ENCODE assay signal across 9 cellular contexts in genomic region chr13:28099396-28100148, GRCh38. TPM values are rescaled to one million over a fixed set of nuclear protein-coding genes. Genes with fewer than 3 reads are reported as not detected.
A peak's percentile ranks its signal among the peaks of the same experiment; 100 is the strongest.
DNase-seq lines count a peak whose midpoint lies in the region; ATAC-seq, FAIRE-seq and TF ChIP-seq lines count a peak whose summit lies in the region.
"Had no signal": no experiment of that assay in that cellular context is flagged by ENCODE, and none has a peak within 500 bp of the region (broad histone marks: within the 10 kb centered on the region; RNA-seq: fewer than 3 reads in every experiment).

No MANE protein-coding gene starts in this region.

- H3K4me2 ChIP-seq in HepG2 (ENCODE audit: low read depth, low read length), result peak overlapping the region; percentile 53

- no peak overlapping the region for H3K27ac Mint-ChIP-seq in activated T-cell treated with anti-CD3 and anti-CD28 coated beads, Interleukin-2, amount 50 U/mL, for 24 hours
- H3K27ac Mint-ChIP-seq in activated T-helper 2 cell treated with anti-CD3 and anti-CD28 coated beads, Interferon-gamma antibody, Interleukin-2, Interleukin-4, amounts not matched to agents 10 μg/mL and 5 μg/mL and 100 μg/mL, durations not matched to agents 14 hours and 24 hours and 36 hours, result no peak overlapping the region

- TF ChIP-seq CTCF in HepG2 (CRISPR knock-in tag; IDR thresholded peaks at IDR 0.05) (no peak), testis (IDR thresholded peaks at IDR 0.05) (no peak), adrenal gland (IDR thresholded peaks at IDR 0.05) (no peak)

- no peaks in the 10 kb centered on the region for H3K9me3 ChIP-seq in HepG2 (ENCODE audit: low read length)
- H3K9me3 ChIP-seq in testis, result no peaks in the 10 kb centered on the region
- no peaks in the 10 kb centered on the region for H3K9me3 ChIP-seq in adrenal gland (replicated peaks in 1 of 3)

- TF ChIP-seq POLR2A in HepG2 (IDR thresholded peaks at IDR 0.05; ENCODE audit: insufficient read depth in 1 of 2, low read depth in 2 of 2, low read length in 2 of 2), result no peak
- no peak for TF ChIP-seq POLR2A in testis (IDR thresholded peaks at IDR 0.05)
- no peak for TF ChIP-seq POLR2A in adrenal gland (IDR thresholded peaks at IDR 0.05)

- H2AFZ ChIP-seq in HepG2 (ENCODE audit: low read length), result no peak overlapping the region

- no peaks in the 10 kb centered on the region for H3K9me3 Mint-ChIP-seq in activated T-cell treated with anti-CD3 and anti-CD28 coated beads, Interleukin-2, amount 50 U/mL, for 24 hours
- no peaks in the 10 kb centered on the region for H3K9me3 Mint-ChIP-seq in activated T-helper 2 cell treated with anti-CD3 and anti-CD28 coated beads, Interferon-gamma antibody, Interleukin-2, Interleukin-4, amounts not matched to agents 10 μg/mL and 5 μg/mL and 100 μg/mL, durations not matched to agents 14 hours and 24 hours and 36 hours

- FAIRE-seq in HepG2 (lab: Jason Lieb, UNC), result no peak
- FAIRE-seq: colon had no signal

- TF ChIP-seq EP300 in HepG2 (IDR thresholded peaks at IDR 0.05; ENCODE audit: low read depth in 2 of 2, low read length in 2 of 2) (no peak), HepG2 (CRISPR knock-in tag; IDR thresholded peaks at IDR 0.05; ENCODE audit: borderline replicate concordance) (no peak)

- no peak overlapping the region for H3K9ac ChIP-seq in HepG2 (ENCODE audit: insufficient read depth, low read depth, low read length)

- no peaks in the 10 kb centered on the region; the same call in 1 of the 2 replicates for H3K4me1 ChIP-seq in HepG2 (ENCODE audit: insufficient read depth, low read length)
- no peaks in the 10 kb centered on the region for H3K4me1 ChIP-seq in testis
- H3K4me1 ChIP-seq in adrenal gland (replicated peaks in 1 of 2), result peaks cover 0 to 14% of the 10 kb centered on the region in 2 donors

- H4K20me1 ChIP-seq in HepG2 (ENCODE audit: insufficient read depth, low read length), result no peaks in the 10 kb centered on the region

- peak overlapping the region in 2 of 3 experiments; percentile 34 to 58; a peak in 2 of 6 replicates for H3K4me3 ChIP-seq in HepG2 (replicated peaks in 1 of 3; ENCODE audit: insufficient read depth in 1 of 3, low read depth in 2 of 3, low read length in 3 of 3)
- H3K4me3 ChIP-seq in testis, result peak overlapping the region; percentile 53 to 58
- H3K4me3 ChIP-seq in adrenal gland, result peak overlapping the region in 1 of 4 donors; percentile 47

- H3K27ac ChIP-seq in HepG2 (ENCODE audit: extremely low read length, insufficient read depth, low read length) (no peak overlapping the region), testis (no peak overlapping the region), adrenal gland (no peak overlapping the region)

- no TSS peak for BruUV-seq in HepG2 (replicated peaks; lab: Mats Ljungman, UMichigan)

- H3K27me3 ChIP-seq in HepG2 (ENCODE audit: control insufficient read depth in 1 of 2, insufficient read depth in 2 of 2, low read length in 2 of 2), result peaks cover 7 to 46% of the 10 kb centered on the region in 2 experiments; a peak in 4 of 5 replicates
- H3K27me3 ChIP-seq in testis, result no peaks in the 10 kb centered on the region
- peaks cover 54% of the 10 kb centered on the region for H3K27me3 ChIP-seq in adrenal gland

- TF ChIP-seq RAD21 in HepG2 (CRISPR knock-in tag; IDR thresholded peaks at IDR 0.05), result no peak

- in situ Hi-C loops in HepG2 (cut with HindIII; ENCODE audit: extremely low pct_ligation_motif_present, low pct_unique_long_range_greater_than_20kb), result no loop called here

- no peaks in the 10 kb centered on the region for H3K36me3 Mint-ChIP-seq in activated T-cell treated with anti-CD3 and anti-CD28 coated beads, Interleukin-2, amount 50 U/mL, for 24 hours (ENCODE audit: low read depth)
- H3K36me3 Mint-ChIP-seq in activated T-helper 2 cell treated with anti-CD3 and anti-CD28 coated beads, Interferon-gamma antibody, Interleukin-2, Interleukin-4, amounts not matched to agents 10 μg/mL and 5 μg/mL and 100 μg/mL, durations not matched to agents 14 hours and 24 hours and 36 hours (ENCODE audit: low read depth), result no peaks in the 10 kb centered on the region

- H3K4me3 Mint-ChIP-seq in activated T-cell treated with anti-CD3 and anti-CD28 coated beads, Interleukin-2, amount 50 U/mL, for 24 hours, result peak overlapping the region; percentile 67
- peak overlapping the region; percentile 47 for H3K4me3 Mint-ChIP-seq in activated T-helper 2 cell treated with anti-CD3 and anti-CD28 coated beads, Interferon-gamma antibody, Interleukin-2, Interleukin-4, amounts not matched to agents 10 μg/mL and 5 μg/mL and 100 μg/mL, durations not matched to agents 14 hours and 24 hours and 36 hours (ENCODE audit: low read depth)

- intact Hi-C loops in activated T-helper 2 cell treated with anti-CD3 and anti-CD28 coated beads, Interferon-gamma antibody, Interleukin-2, Interleukin-4, amounts not matched to agents 10 μg/mL and 5 μg/mL and 100 μg/mL, durations not matched to agents 14 hours and 24 hours and 36 hours (cut with micrococcal nuclease), result no loop called here
- intact Hi-C loops in HepG2 (cut with micrococcal nuclease; ENCODE audit: unreplicated experiment) (no loop called here), testis (cut with DNase I; ENCODE audit: low total_unique reads) (no loop called here), adrenal gland (cut with DNase I) (no loop called here)

- CTCF ChIA-PET in HepG2 (lab: Yijun Ruan, JAX; ENCODE audit: low intra/inter-chr PET ratio, low total read pairs), result no interaction called here

- no peaks in the 10 kb centered on the region for H3K79me2 ChIP-seq in HepG2 (ENCODE audit: insufficient read depth, low read length)

- ATAC-seq in HepG2 (no peak; the same call in 2 of the 3 replicates), HG02884 (IDR thresholded peaks at IDR 0.05; ENCODE audit: unreplicated experiment) (no peak)

- peaks cover 10% of the 10 kb centered on the region for H3K4me1 Mint-ChIP-seq in activated T-cell treated with anti-CD3 and anti-CD28 coated beads, Interleukin-2, amount 50 U/mL, for 24 hours (ENCODE audit: low read depth)
- peaks cover 9% of the 10 kb centered on the region for H3K4me1 Mint-ChIP-seq in activated T-helper 2 cell treated with anti-CD3 and anti-CD28 coated beads, Interferon-gamma antibody, Interleukin-2, Interleukin-4, amounts not matched to agents 10 μg/mL and 5 μg/mL and 100 μg/mL, durations not matched to agents 14 hours and 24 hours and 36 hours (ENCODE audit: low read depth)

- WGBS in HepG2 (ENCODE audit: low lambda C conversion rate), result 40% methylated on average over 17 of the region's 35 CpGs
- 9 to 14% methylated on average over 23 to 35 of the region's 35 CpGs for WGBS in testis, 2 donors
- WGBS in adrenal gland, 4 donors, result 8 to 11% (median 10%) methylated on average over 26 to 35 of the region's 35 CpGs

- POLR2A ChIA-PET in HepG2 (lab: Yijun Ruan, JAX), result no interaction called here

- DNase-seq in activated T-cell treated with anti-CD3 and anti-CD28 coated beads, Interleukin-2, amount 50 U/mL, for 24 hours, result no peak
- DNase-seq in activated T-cell treated with anti-CD3 and anti-CD28 coated beads for 4 hours (no peak), HepG2 (ENCODE audit: low spot score) (no peak), testis (no peak), adrenal gland (no peak)
- DNase-seq in activated T-helper 2 cell treated with anti-CD3 and anti-CD28 coated beads, Interferon-gamma antibody, Interleukin-2, Interleukin-4, amounts not matched to agents 10 μg/mL and 5 μg/mL and 100 μg/mL, durations not matched to agents 14 hours and 24 hours and 36 hours (ENCODE audit: low spot score), result no peak
- no peak for DNase-seq in stimulated activated CD4-positive, alpha-beta T cell treated with anti-CD3 and anti-CD28 coated beads, Interleukin-2, amount 100 ng/mL, for 24 hours

- peaks cover 82% of the 10 kb centered on the region for H3K27me3 Mint-ChIP-seq in activated T-cell treated with anti-CD3 and anti-CD28 coated beads, Interleukin-2, amount 50 U/mL, for 24 hours
- H3K27me3 Mint-ChIP-seq in activated T-helper 2 cell treated with anti-CD3 and anti-CD28 coated beads, Interferon-gamma antibody, Interleukin-2, Interleukin-4, amounts not matched to agents 10 μg/mL and 5 μg/mL and 100 μg/mL, durations not matched to agents 14 hours and 24 hours and 36 hours (ENCODE audit: low read depth), result peaks cover 60% of the 10 kb centered on the region

- H3K36me3 ChIP-seq in HepG2 (replicated peaks in 1 of 2; ENCODE audit: control insufficient read depth in 1 of 2, insufficient read depth in 2 of 2, low read length in 2 of 2), result no peaks in the 10 kb centered on the region
- no peaks in the 10 kb centered on the region for H3K36me3 ChIP-seq in testis (ENCODE audit: low read depth, missing control alignments)
- H3K36me3 ChIP-seq in adrenal gland (replicated peaks in 1 of 2), result no peaks in the 10 kb centered on the region

RNA-seq across cellular contexts. Expression of gene FLT3, which starts 0.8 kb away (rescaled TPM):
- total RNA-seq in activated T-helper 2 cell treated with anti-CD3 and anti-CD28 coated beads, Interferon-gamma antibody, Interleukin-2, Interleukin-4, amounts not matched to agents 10 μg/mL and 5 μg/mL and 100 μg/mL, durations not matched to agents 14 hours and 24 hours and 36 hours, result not detected in 2 replicates
- total RNA-seq in HepG2 (2016; rRNA removed; fragmentation: Illumina TruSeq; extraction: Trizol) (not detected in 2 replicates), testis (1 to 10 TPM; 1.8 to 2.4 TPM), adrenal gland (1 to 10 TPM in 1 of 8 donors, under 1 TPM in 7; 0.06 to 1.0 (median 0.33) TPM)
- not detected in 2 replicates for total RNA-seq in HepG2 (2016; cell fraction: cytosol; rRNA removed; fragmentation: Illumina TruSeq; extraction: Trizol; ENCODE audit: low read depth)
- total RNA-seq in HepG2 (2016; cell fraction: insoluble cytoplasmic fraction; rRNA removed; fragmentation: Illumina TruSeq; extraction: Trizol), result not detected in 2 replicates
- not detected in 2 replicates for total RNA-seq in HepG2 (2016; cell fraction: membrane; rRNA removed; fragmentation: Illumina TruSeq; extraction: Trizol)
- total RNA-seq in HepG2 (2016; cell fraction: nucleus; rRNA removed; fragmentation: Illumina TruSeq; extraction: Trizol), result not detected in 2 replicates
- polyA plus RNA-seq in HepG2 (2011; rRNA removed) (not detected in 2 replicates), testis (ENCODE audit: insufficient read depth, low read depth, low replicate concordance) (2.5 TPM), adrenal gland (under 1 TPM; 0.13 to 0.64 (median 0.22) TPM)
- polyA plus RNA-seq in HepG2 (2011; cell fraction: cytosol; rRNA removed), result not detected in 2 replicates
- polyA plus RNA-seq in HepG2 (2011; cell fraction: nucleus; rRNA removed), result not detected in 2 replicates
- polyA plus RNA-seq in HepG2 (2012), result not detected in 2 replicates
- polyA plus RNA-seq in HepG2 (2016; cell fraction: cytosol; fragmentation: Illumina TruSeq; extraction: Trizol; ENCODE audit: low read depth), result not detected in 2 replicates
- not detected in 2 replicates for polyA plus RNA-seq in HepG2 (2016; cell fraction: insoluble cytoplasmic fraction; fragmentation: Illumina TruSeq; extraction: Trizol; ENCODE audit: low read depth)
- polyA plus RNA-seq in HepG2 (2016; cell fraction: membrane; fragmentation: Illumina TruSeq; extraction: Trizol; ENCODE audit: low read depth), result not detected in 2 replicates
- not detected in 2 replicates for polyA plus RNA-seq in HepG2 (2016; cell fraction: nucleus; fragmentation: Illumina TruSeq; extraction: Trizol; ENCODE audit: insufficient read depth, low read depth)
- polyA minus RNA-seq in HepG2 (2011; rRNA and poly(A)+ RNA removed; ENCODE audit: low replicate concordance), result not detected in 2 replicates
- not detected in 2 replicates for polyA minus RNA-seq in HepG2 (2011; cell fraction: cytosol; rRNA and poly(A)+ RNA removed)
- not detected in 2 replicates for polyA minus RNA-seq in HepG2 (2011; cell fraction: nucleus; rRNA and poly(A)+ RNA removed)

RNA-seq across cellular contexts. Expression of gene PAN3, which starts 38.8 kb away (rescaled TPM):
- total RNA-seq in activated T-helper 2 cell treated with anti-CD3 and anti-CD28 coated beads, Interferon-gamma antibody, Interleukin-2, Interleukin-4, amounts not matched to agents 10 μg/mL and 5 μg/mL and 100 μg/mL, durations not matched to agents 14 hours and 24 hours and 36 hours, result 35.4 and 35.6 TPM in 2 replicates
- total RNA-seq in HepG2 (2016; rRNA removed; fragmentation: Illumina TruSeq; extraction: Trizol), result 9.7 and 12.1 TPM in 2 replicates
- 8.2 and 9.5 TPM in 2 replicates for total RNA-seq in HepG2 (2016; cell fraction: cytosol; rRNA removed; fragmentation: Illumina TruSeq; extraction: Trizol; ENCODE audit: low read depth)
- total RNA-seq in HepG2 (2016; cell fraction: insoluble cytoplasmic fraction; rRNA removed; fragmentation: Illumina TruSeq; extraction: Trizol), result 9.7 and 12.5 TPM in 2 replicates
- total RNA-seq in HepG2 (2016; cell fraction: membrane; rRNA removed; fragmentation: Illumina TruSeq; extraction: Trizol), result 6.9 and 8.1 TPM in 2 replicates
- total RNA-seq in HepG2 (2016; cell fraction: nucleus; rRNA removed; fragmentation: Illumina TruSeq; extraction: Trizol), result 17.5 and 19.8 TPM in 2 replicates
- polyA plus RNA-seq in HepG2 (2011; rRNA removed), result 10.3 and 10.6 TPM in 2 replicates
- 4.5 and 5.7 TPM in 2 replicates for polyA plus RNA-seq in HepG2 (2011; cell fraction: cytosol; rRNA removed)
- 13.2 and 14.0 TPM in 2 replicates for polyA plus RNA-seq in HepG2 (2011; cell fraction: nucleus; rRNA removed)
- polyA plus RNA-seq in HepG2 (2012), result 9.5 and 12.1 TPM in 2 replicates
- 0.24 and 0.35 TPM in 2 replicates for polyA plus RNA-seq in HepG2 (2016; cell fraction: cytosol; fragmentation: Illumina TruSeq; extraction: Trizol; ENCODE audit: low read depth)
- polyA plus RNA-seq in HepG2 (2016; cell fraction: insoluble cytoplasmic fraction; fragmentation: Illumina TruSeq; extraction: Trizol; ENCODE audit: low read depth), result 10.2 and 11.1 TPM in 2 replicates
- 1.6 and 1.8 TPM in 2 replicates for polyA plus RNA-seq in HepG2 (2016; cell fraction: membrane; fragmentation: Illumina TruSeq; extraction: Trizol; ENCODE audit: low read depth)
- 25.4 and 27.7 TPM in 2 replicates for polyA plus RNA-seq in HepG2 (2016; cell fraction: nucleus; fragmentation: Illumina TruSeq; extraction: Trizol; ENCODE audit: insufficient read depth, low read depth)
- 23.6 and 27.4 TPM in 2 replicates for polyA minus RNA-seq in HepG2 (2011; rRNA and poly(A)+ RNA removed; ENCODE audit: low replicate concordance)
- 18.4 and 18.6 TPM in 2 replicates for polyA minus RNA-seq in HepG2 (2011; cell fraction: cytosol; rRNA and poly(A)+ RNA removed)
- 51.4 and 54.6 TPM in 2 replicates for polyA minus RNA-seq in HepG2 (2011; cell fraction: nucleus; rRNA and poly(A)+ RNA removed)
- total RNA-seq in testis, result 10 to 100 TPM; 74.8 to 76.2 TPM
- 30.2 TPM for polyA plus RNA-seq in testis (ENCODE audit: insufficient read depth, low read depth, low replicate concordance)
- total RNA-seq in adrenal gland, result 10 to 100 TPM; 15.2 to 31.4 (median 23.9) TPM
- 10 to 100 TPM; 13.3 to 27.7 (median 16.4) TPM for polyA plus RNA-seq in adrenal gland
